Comparison of ENCODE assay signal across 1 cellular context in genomic region chr2:197707316-197708213, GRCh38.
TF ChIP-seq lines count a peak whose summit lies in the region.

No MANE protein-coding gene starts in this region.

TF ChIP-seq in liver, 16 proteins besides CTCF, POLR2A, EP300 and RAD21 (continued from another document):
- TF ChIP-seq ZBTB33 (IDR thresholded peaks at IDR 0.05) = no peak
- TF ChIP-seq RXRA (IDR thresholded peaks at IDR 0.05) = no peak
- TF ChIP-seq SP1 (IDR thresholded peaks at IDR 0.05) = no peak
- no peak for TF ChIP-seq GABPA (IDR thresholded peaks at IDR 0.05 in 1 of 2, conservative IDR thresholded peaks at IDR 0.05 in 1 of 2)
- no peak for TF ChIP-seq YY1 (IDR thresholded peaks at IDR 0.05)
- no peak for TF ChIP-seq HNF4G (IDR thresholded peaks at IDR 0.05)
- TF ChIP-seq TAF1 (conservative IDR thresholded peaks at IDR 0.05) = no peak
